Comparison of ENCODE assay signal across 1 cellular context in genomic region chr15:78810003-78810376, GRCh38.
TF ChIP-seq lines count a peak whose summit lies in the region.

No MANE protein-coding gene starts in this region.

TF ChIP-seq in GM23338, 12 proteins besides CTCF, POLR2A, EP300 and RAD21 (continued from another document):
- TF ChIP-seq ZNF462 (CRISPR knock-in tag; IDR thresholded peaks at IDR 0.05) (no peak), CREB1 (CRISPR knock-in tag; IDR thresholded peaks at IDR 0.05; ENCODE audit: low read depth) (no peak), ETS1 (IDR thresholded peaks at IDR 0.05) (no peak), ZNF114 (CRISPR knock-in tag; IDR thresholded peaks at IDR 0.05) (no peak), JUNB (IDR thresholded peaks at IDR 0.05; ENCODE audit: unreplicated experiment) (no peak), STAT1 (IDR thresholded peaks at IDR 0.05; ENCODE audit: unreplicated experiment) (no peak), ZNF331 (CRISPR knock-in tag; IDR thresholded peaks at IDR 0.05; ENCODE audit: low read depth) (no peak), NANOG (IDR thresholded peaks at IDR 0.05; ENCODE audit: borderline replicate concordance) (no peak), EZH2phosphoT487 (IDR thresholded peaks at IDR 0.05; ENCODE audit: unreplicated experiment) (no peak)
